ENCODE assay signal across 8 cellular contexts in the genomic region with DNA sequence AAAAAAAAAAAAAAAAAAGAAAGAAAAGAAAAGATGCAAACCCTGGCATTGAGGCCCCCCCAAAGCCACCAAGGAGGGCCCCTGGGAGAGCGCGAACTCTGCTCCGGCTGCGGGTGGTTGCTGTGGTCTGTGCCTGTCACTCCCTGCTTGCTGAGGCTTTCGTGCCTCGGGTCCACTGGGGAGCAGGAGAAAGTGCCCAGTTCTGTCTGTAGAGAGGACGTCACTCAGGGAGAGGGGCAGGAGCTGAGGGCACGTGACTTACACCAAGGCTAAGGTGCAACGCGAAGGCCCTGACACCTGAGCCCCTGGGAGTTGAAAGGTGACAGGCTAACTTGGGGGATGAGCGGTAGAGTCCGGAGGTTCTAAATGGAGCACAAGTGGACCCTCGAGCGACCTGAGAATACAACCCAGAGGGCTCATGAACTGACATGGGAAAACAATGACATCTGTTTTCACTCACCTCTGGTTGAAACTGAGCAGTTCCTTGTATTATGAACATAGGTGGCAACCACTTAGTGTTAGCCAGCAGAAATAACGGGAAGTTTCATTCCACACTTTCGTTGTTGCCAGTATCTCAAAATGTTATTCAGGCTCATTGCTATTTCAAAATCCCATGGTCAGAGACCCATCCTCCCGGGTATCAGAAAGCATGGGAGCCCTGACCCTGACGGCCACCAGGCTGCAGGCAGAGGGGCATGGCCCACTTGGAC.
DNase-seq lines count a peak whose midpoint lies in the region; ATAC-seq and TF ChIP-seq lines count a peak whose summit lies in the region.

No MANE protein-coding gene starts in this region.

- H3K9me3 ChIP-seq in DND-41 (ENCODE audit: insufficient read depth, low read length, severe bottlenecking) = no peaks in the 10 kb centered on the region
- no peaks in the 10 kb centered on the region for H3K9me3 ChIP-seq in suprapubic skin

- WGBS in suprapubic skin = 87% methylated on average over 18 of the region's 18 CpGs

- no peaks in the 10 kb centered on the region for H4K20me1 ChIP-seq in DND-41 (ENCODE audit: insufficient read depth, low read length)

- H3K27me3 Mint-ChIP-seq in IgD-negative memory B cell = no peaks in the 10 kb centered on the region

- H3K4me3 Mint-ChIP-seq in IgD-negative memory B cell = peak overlapping the region; percentile 81 to 94 (median 90)

- H3K36me3 ChIP-seq in DND-41 (ENCODE audit: insufficient read depth, low read length) (no peaks in the 10 kb centered on the region), suprapubic skin (no peaks in the 10 kb centered on the region)

- H3K4me1 ChIP-seq in DND-41 (ENCODE audit: insufficient read depth, low read length) (peaks cover 28% of the 10 kb centered on the region), suprapubic skin (peaks cover 21% of the 10 kb centered on the region)

- H3K27me3 ChIP-seq in DND-41 (ENCODE audit: insufficient read depth, low read length, poor library complexity) (no peaks in the 10 kb centered on the region), suprapubic skin (peaks cover 4% of the 10 kb centered on the region)

- no peak for TF ChIP-seq POLR2A in suprapubic skin (IDR thresholded peaks at IDR 0.05)

- TF ChIP-seq EP300 in suprapubic skin (IDR thresholded peaks at IDR 0.05) = no peak

- no peaks in the 10 kb centered on the region for H3K79me2 ChIP-seq in DND-41 (ENCODE audit: insufficient read depth, low read length)

- ATAC-seq in DND-41 (ENCODE audit: insufficient read depth, low read depth) = peak; percentile 64
- peak; percentile 25 for ATAC-seq in GM21423 (IDR thresholded peaks at IDR 0.05; ENCODE audit: unreplicated experiment)

- peak overlapping the region; percentile 95 to 98 (median 98) for H3K27ac Mint-ChIP-seq in IgD-negative memory B cell

- no peak overlapping the region for H3K4me3 ChIP-seq in DND-41 (ENCODE audit: low read depth in 1 of 2, low read length in 2 of 2)
- H3K4me3 ChIP-seq in coronary artery = peak overlapping the region; percentile 49
- H3K4me3 ChIP-seq in suprapubic skin = peak overlapping the region; percentile 39

- no peak overlapping the region for H3K9ac ChIP-seq in DND-41 (ENCODE audit: low read depth, low read length)

- no peak for TF ChIP-seq CTCF in DND-41 (IDR thresholded peaks at IDR 0.05; ENCODE audit: borderline replicate concordance, extremely low read depth, low read length, poor library complexity, severe bottlenecking)
- no peak for TF ChIP-seq CTCF in coronary artery (IDR thresholded peaks at IDR 0.05)
- TF ChIP-seq CTCF in suprapubic skin (IDR thresholded peaks at IDR 0.05) = no peak

- H3K27ac ChIP-seq in DND-41 (ENCODE audit: low read length) = no peak overlapping the region
- peak overlapping the region in 1 of 2 donors; percentile 74 for H3K27ac ChIP-seq in coronary artery
- H3K27ac ChIP-seq in suprapubic skin = peak overlapping the region; percentile 20

- H3K9me3 Mint-ChIP-seq in IgD-negative memory B cell = peaks cover 0 to 6% (median 2%) of the 10 kb centered on the region in 3 donors

- H3K4me2 ChIP-seq in DND-41 (ENCODE audit: insufficient read depth, low read length) = no peak overlapping the region

- DNase-seq in DND-41 (peak; percentile 69), coronary artery (ENCODE audit: low spot score) (peak; percentile 66), suprapubic skin (ENCODE audit: low spot score in 2 of 2) (no peak), hippocampal formation (lab: John Stamatoyannopoulos, UW) (no peak), NCI-H128 (lab: John Stamatoyannopoulos, UW; ENCODE audit: unreplicated experiment) (no peak), NCI-H1105 (lab: John Stamatoyannopoulos, UW) (no peak)

- peaks cover 51 to 60% (median 54%) of the 10 kb centered on the region in 3 donors for H3K4me1 Mint-ChIP-seq in IgD-negative memory B cell

- H2AFZ ChIP-seq in DND-41 (ENCODE audit: low read depth, low read length) = no peak overlapping the region

- peaks cover 1% of the 10 kb centered on the region for H3K36me3 Mint-ChIP-seq in IgD-negative memory B cell

Comparison
In these comparisons a context has a peak if more than half of its experiments do, and no peak if none do; other contexts are left out.
1. DNase-seq: peak in DND-41 (single experiment) and coronary artery (single experiment); none in suprapubic skin (0 of 2), hippocampal formation (0 of 2), NCI-H128 (single experiment) and NCI-H1105 (single experiment).
2. H3K4me3 ChIP-seq: peak in coronary artery (single experiment) and suprapubic skin (single experiment); none in DND-41 (0 of 2).